In genomic region chr5:116354699-116355098, GRCh38 we compare ENCODE assay signal across 7 cellular contexts.
"Had no signal": no experiment of that assay in that cellular context is flagged by ENCODE, and none has a peak within 500 bp of the region (broad histone marks: within the 10 kb centered on the region; RNA-seq: fewer than 3 reads in every experiment).

No MANE protein-coding gene starts in this region.

- FAIRE-seq: HTR-8/SVneo had no signal

- H3K9ac ChIP-seq: GM23248 had no signal

- H3K9me3 ChIP-seq: HAP-1 had no signal

- DNase-seq: GM23248, GOT3, H7, HFFc6, IMR-90 had no signal

- H3K4me3 ChIP-seq: GM23248, HAP-1 had no signal

- H3K4me1 ChIP-seq: HAP-1 had no signal

- H3K36me3 ChIP-seq: HAP-1 had no signal
